16 cellular contexts compared by ENCODE assay signal in the genomic region with DNA sequence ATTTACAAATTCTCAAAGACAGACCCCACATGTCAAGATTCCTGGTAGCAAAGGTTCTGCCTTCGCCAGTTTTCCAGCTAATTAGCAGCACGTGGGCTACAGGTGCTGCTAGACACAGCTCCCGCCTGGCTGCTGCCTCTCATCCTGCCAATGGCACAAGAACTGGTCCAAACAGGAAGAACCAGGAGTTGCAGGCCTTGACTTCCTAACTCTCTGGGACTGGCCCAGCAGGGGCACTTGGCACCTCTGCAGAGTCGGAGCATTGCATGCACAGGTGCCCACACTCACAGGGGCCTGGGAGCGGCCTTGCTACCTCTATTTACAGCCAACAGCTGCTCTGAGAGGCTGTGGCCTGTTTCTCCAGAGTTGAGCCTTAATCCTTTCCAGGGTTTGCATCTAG. TPM values are rescaled to one million over a fixed set of nuclear protein-coding genes. Genes with fewer than 3 reads are reported as not detected.
A peak's percentile ranks its signal among the peaks of the same experiment; 100 is the strongest.
DNase-seq lines count a peak whose midpoint lies in the region; ATAC-seq, FAIRE-seq and TF ChIP-seq lines count a peak whose summit lies in the region.
"Had no signal": no experiment of that assay in that cellular context is flagged by ENCODE, and none has a peak within 500 bp of the region (broad histone marks: within the 10 kb centered on the region; RNA-seq: fewer than 3 reads in every experiment).

No MANE protein-coding gene starts in this region.

- TF ChIP-seq CTCF in brain (conservative IDR thresholded peaks at IDR 0.05) (no peak), tibial artery (IDR thresholded peaks at IDR 0.05) (no peak), GM13976 (IDR thresholded peaks at IDR 0.05; ENCODE audit: borderline replicate concordance, control extremely low read depth, extremely low read depth, insufficient read depth, missing control alignments) (no peak)

- no peak for ATAC-seq in activated CD8-positive, alpha-beta memory T cell treated with anti-CD3 and anti-CD28 coated beads, Interleukin-2, amount 10 ng/mL, durations not matched to agents 7 days and 5 days
- ATAC-seq: activated T-cell treated with anti-CD3 and anti-CD28 coated beads, Interleukin-2, amount 50 U/mL, for 4 hours had no signal

- H3K4me1 Mint-ChIP-seq in activated CD8-positive, alpha-beta memory T cell treated with anti-CD3 and anti-CD28 coated beads, Interleukin-2, amount 10 ng/mL, durations not matched to agents 7 days and 5 days: peaks cover 13% of the 10 kb centered on the region
- peaks cover 31% of the 10 kb centered on the region for H3K4me1 Mint-ChIP-seq in brain

- intact Hi-C loops in tibial artery (cut with DNase I; ENCODE audit: low total_unique reads): no loop called here

- no peak overlapping the region for H3K4me3 ChIP-seq in tibial artery
- H3K4me3 ChIP-seq: SJCRH30 had no signal

- no peak for FAIRE-seq in frontal cortex (lab: Jason Lieb, UNC)

- H3K27ac Mint-ChIP-seq in activated CD8-positive, alpha-beta memory T cell treated with anti-CD3 and anti-CD28 coated beads, Interleukin-2, amount 10 ng/mL, durations not matched to agents 7 days and 5 days: no peak overlapping the region
- H3K27ac Mint-ChIP-seq in brain: peak overlapping the region in 3 of 5 experiments; percentile 43 to 88 (median 71)
- H3K27ac Mint-ChIP-seq: CD4-positive, alpha-beta T cell had no signal

- in situ Hi-C loops in GM13976 (cut with MboI; ENCODE audit: low sequenced_read_pairs, unreplicated experiment): no loop called here

- peaks cover 0 to 8% (median 0%) of the 10 kb centered on the region in 3 donors for H3K36me3 ChIP-seq in tibial artery
- H3K36me3 ChIP-seq: SJCRH30 had no signal

- H3K9me3 ChIP-seq in tibial artery: no peaks in the 10 kb centered on the region
- H3K9me3 ChIP-seq: SJCRH30 had no signal

- no peak overlapping the region for H3K4me3 Mint-ChIP-seq in activated CD8-positive, alpha-beta memory T cell treated with anti-CD3 and anti-CD28 coated beads, Interleukin-2, amount 10 ng/mL, durations not matched to agents 7 days and 5 days
- no peak overlapping the region for H3K4me3 Mint-ChIP-seq in brain
- H3K4me3 Mint-ChIP-seq: activated T-cell treated with anti-CD3 and anti-CD28 coated beads, Interleukin-2, amount 50 U/mL, for 4 hours; CD4-positive, alpha-beta T cell had no signal

- peak overlapping the region; percentile 77 to 86 for H3K27ac ChIP-seq in tibial artery
- H3K27ac ChIP-seq: SJCRH30 had no signal

- H3K36me3 Mint-ChIP-seq in activated CD8-positive, alpha-beta memory T cell treated with anti-CD3 and anti-CD28 coated beads, Interleukin-2, amount 10 ng/mL, durations not matched to agents 7 days and 5 days: no peaks in the 10 kb centered on the region
- peaks cover 40% of the 10 kb centered on the region for H3K36me3 Mint-ChIP-seq in brain

- no peaks in the 10 kb centered on the region for H3K27me3 ChIP-seq in tibial artery
- H3K27me3 ChIP-seq: SJCRH30 had no signal

- H3K27me3 Mint-ChIP-seq in activated CD8-positive, alpha-beta memory T cell treated with anti-CD3 and anti-CD28 coated beads, Interleukin-2, amount 10 ng/mL, durations not matched to agents 7 days and 5 days: no peaks in the 10 kb centered on the region
- peaks cover 4% of the 10 kb centered on the region for H3K27me3 Mint-ChIP-seq in brain
- H3K27me3 Mint-ChIP-seq: CD4-positive, alpha-beta T cell had no signal

- CTCF ChIA-PET in activated CD8-positive, alpha-beta memory T cell treated with anti-CD3 and anti-CD28 coated beads, Interleukin-2, amount 10 ng/mL, durations not matched to agents 7 days and 5 days (lab: Charles Lee): interaction anchor here (0.5 to 2.4 kb wide), 7 partner anchors 31 to 186 kb away, joined by 3 to 11 read pairs (median 4); a partner anchor contains a TSS

- peak; percentile 36 for DNase-seq in activated CD8-positive, alpha-beta memory T cell treated with anti-CD3 and anti-CD28 coated beads, Interleukin-2, amount 10 ng/mL, durations not matched to agents 7 days and 5 days
- DNase-seq in activated CD8-positive, alpha-beta memory T cell treated with anti-CD3 and anti-CD28 coated beads, Interleukin-2, amount 50 U/mL, for 4 hours: no peak
- DNase-seq in mesenteric fat pad (ENCODE audit: low spot score): peak; percentile 73
- peak in 1 of 2 donors; percentile 66 for DNase-seq in tibial artery
- no peak for DNase-seq in frontal cortex (ENCODE audit: low spot score in 2 of 2)
- no peak for DNase-seq in GM13976 (ENCODE audit: low spot score)
- no peak for DNase-seq in COLO668 (lab: John Stamatoyannopoulos, UW; ENCODE audit: unreplicated experiment)
- DNase-seq: activated T-cell treated with anti-CD3 and anti-CD28 coated beads, Interleukin-2, amount 50 U/mL, for 4 hours; cerebellar nuclear complex; glutamatergic neuron; Karpas-422; NCI-H1417 treated with DMSO at 0.1 percent for 48 hours; NCI-H345; SJCRH30 had no signal

- peaks cover 10 to 68% (median 55%) of the 10 kb centered on the region in 4 donors for H3K4me1 ChIP-seq in tibial artery

- H3K9me3 Mint-ChIP-seq in activated CD8-positive, alpha-beta memory T cell treated with anti-CD3 and anti-CD28 coated beads, Interleukin-2, amount 10 ng/mL, durations not matched to agents 7 days and 5 days (ENCODE audit: low read depth): no peaks in the 10 kb centered on the region
- H3K9me3 Mint-ChIP-seq in brain: no peaks in the 10 kb centered on the region
- H3K9me3 Mint-ChIP-seq: activated T-cell treated with anti-CD3 and anti-CD28 coated beads, Interleukin-2, amount 50 U/mL, for 4 hours; CD4-positive, alpha-beta T cell had no signal

RNA-seq across cellular contexts. Expression of a gene that starts 39.6 kb away (rescaled TPM):
- total RNA-seq in activated CD8-positive, alpha-beta memory T cell treated with anti-CD3 and anti-CD28 coated beads, Interleukin-2, amount 10 ng/mL, durations not matched to agents 7 days and 5 days: 10 to 100 TPM in 1 of 2 experiments, 1 to 10 TPM in 1; 8.5 to 10.8 TPM
- 18.2 TPM for polyA plus RNA-seq in brain (ENCODE audit: insufficient read depth, low read depth, low replicate concordance)
- total RNA-seq in mesenteric fat pad: 58.3 TPM
- total RNA-seq in frontal cortex: 20.0 TPM

RNA-seq across cellular contexts. Expression of a gene that starts 42.1 kb away (rescaled TPM):
- total RNA-seq in activated CD8-positive, alpha-beta memory T cell treated with anti-CD3 and anti-CD28 coated beads, Interleukin-2, amount 10 ng/mL, durations not matched to agents 7 days and 5 days: 100 to 1,000 TPM; 199 to 220 TPM
- 90.4 TPM for polyA plus RNA-seq in brain (ENCODE audit: insufficient read depth, low read depth, low replicate concordance)
- total RNA-seq in mesenteric fat pad (41.6 TPM), frontal cortex (33.0 TPM)

RNA-seq across cellular contexts. Expression of a gene that starts 55.9 kb away (rescaled TPM):
- total RNA-seq in activated CD8-positive, alpha-beta memory T cell treated with anti-CD3 and anti-CD28 coated beads, Interleukin-2, amount 10 ng/mL, durations not matched to agents 7 days and 5 days: 10 to 100 TPM; 21.1 to 21.4 TPM
- 1.1 TPM for polyA plus RNA-seq in brain (ENCODE audit: insufficient read depth, low read depth, low replicate concordance)
- total RNA-seq in mesenteric fat pad (6.4 TPM), frontal cortex (4.1 TPM)

Comparison
In these comparisons a context has a peak if more than half of its experiments do, and no peak if none do; other contexts are left out.
1. DNase-seq: peak in activated CD8-positive, alpha-beta memory T cell treated with anti-CD3 and anti-CD28 coated beads, Interleukin-2, amount 10 ng/mL, durations not matched to agents 7 days and 5 days (single experiment) and mesenteric fat pad (single experiment); none in activated CD8-positive, alpha-beta memory T cell treated with anti-CD3 and anti-CD28 coated beads, Interleukin-2, amount 50 U/mL, for 4 hours (single experiment), frontal cortex (0 of 2), GM13976 (single experiment) and COLO668 (single experiment).